8 cellular contexts compared by ENCODE assay signal in the genomic region with DNA sequence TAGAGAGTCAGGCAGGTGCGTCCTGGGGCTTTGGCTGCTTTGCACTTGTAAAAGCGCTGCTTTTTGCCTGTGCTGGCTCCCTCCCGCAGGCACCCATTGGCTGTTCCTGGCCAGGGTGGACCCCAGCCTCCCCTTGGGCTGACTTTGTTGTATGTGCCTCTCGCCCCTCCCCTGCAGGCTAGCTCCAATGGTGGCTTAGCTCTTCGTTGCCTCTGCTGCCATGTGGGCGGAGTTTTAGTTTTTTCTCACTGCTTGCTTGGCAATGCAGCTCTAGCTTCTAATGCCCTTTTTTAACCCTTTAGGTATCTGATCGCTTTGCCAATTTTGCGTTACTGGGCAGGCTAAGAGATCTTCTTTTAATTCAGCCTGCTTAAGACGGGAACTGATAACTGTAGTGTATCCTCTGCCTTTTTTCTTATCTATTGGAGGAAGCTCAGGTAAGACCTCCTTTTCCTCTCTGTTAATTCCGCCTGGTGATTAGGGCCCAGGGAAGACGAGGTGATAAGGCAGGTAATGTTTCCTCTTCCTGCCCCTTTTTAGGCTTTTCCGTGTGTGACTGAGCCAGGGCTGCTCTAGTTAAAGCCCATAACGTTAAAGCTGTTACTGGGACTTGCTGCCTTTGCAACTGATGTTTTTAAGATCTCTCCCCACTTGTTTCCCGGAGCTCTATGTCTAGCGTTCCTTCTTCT. TPM values are rescaled to one million over a fixed set of nuclear protein-coding genes. Genes with fewer than 3 reads are reported as not detected.
DNase-seq lines count a peak whose midpoint lies in the region; ATAC-seq and TF ChIP-seq lines count a peak whose summit lies in the region.

No MANE protein-coding gene starts in this region.

- H3K27me3 ChIP-seq in Peyer's patch (no peaks in the 10 kb centered on the region), esophagus squamous epithelium (peaks cover 0 to 13% (median 0%) of the 10 kb centered on the region in 4 donors)

- TF ChIP-seq POLR2A in Peyer's patch (IDR thresholded peaks at IDR 0.05) (no peak), esophagus squamous epithelium (IDR thresholded peaks at IDR 0.05) (no peak)

- H3K9me3 ChIP-seq in Peyer's patch (no peaks in the 10 kb centered on the region), esophagus squamous epithelium (no peaks in the 10 kb centered on the region)

- 5 to 7% methylated on average over 12 to 15 of the region's 15 CpGs for WGBS in esophagus squamous epithelium, 2 donors

- H3K4me1 ChIP-seq in Peyer's patch (peaks cover 0 to 9% (median 0%) of the 10 kb centered on the region in 4 donors), esophagus squamous epithelium (peaks cover 0 to 30% (median 8%) of the 10 kb centered on the region in 3 donors)

- peak; percentile 57 for ATAC-seq in stimulated activated naive CD8-positive, alpha-beta T cell treated with anti-CD3 and anti-CD28 coated beads, Interleukin-15, Interleukin-2, amounts not matched to agents 100 U/mL and 50 U/mL, for 24 hours
- no peak for ATAC-seq in HG03280 (IDR thresholded peaks at IDR 0.05; ENCODE audit: unreplicated experiment)

- H3K4me3 ChIP-seq in Peyer's patch = peak overlapping the region in 2 of 4 donors; percentile 22 to 43
- H3K4me3 ChIP-seq in iPS-11a (ENCODE audit: low read depth, low read length) = peak overlapping the region; percentile 60
- peak overlapping the region in 1 of 4 donors; percentile 40 for H3K4me3 ChIP-seq in esophagus squamous epithelium

- H3K27ac ChIP-seq in Peyer's patch (no peak overlapping the region), esophagus squamous epithelium (no peak overlapping the region)

- intact Hi-C loops in esophagus squamous epithelium (cut with DNase I) = no loop called here

- peak; percentile 25 for DNase-seq in activated gamma-delta T cell treated with Interleukin-2 at 50 U/mL for 16 hours
- no peak for DNase-seq in activated gamma-delta T cell (lab: John Stamatoyannopoulos, UW)
- peak in 2 of 3 donors; percentile 53 to 58 for DNase-seq in Peyer's patch
- no peak for DNase-seq in stimulated activated naive CD8-positive, alpha-beta T cell treated with anti-CD3 and anti-CD28 coated beads, Interleukin-15, Interleukin-2, amounts not matched to agents 100 U/mL and 50 U/mL, for 24 hours
- DNase-seq in RKO (ENCODE audit: low spot score) = no peak
- DNase-seq in esophagus squamous epithelium (lab: John Stamatoyannopoulos, UW) = no peak

- TF ChIP-seq CTCF in Peyer's patch (IDR thresholded peaks at IDR 0.05) = no peak
- no peak for TF ChIP-seq CTCF in esophagus squamous epithelium (IDR thresholded peaks at IDR 0.05)

- no peaks in the 10 kb centered on the region for H3K36me3 ChIP-seq in Peyer's patch
- no peaks in the 10 kb centered on the region for H3K36me3 ChIP-seq in esophagus squamous epithelium

RNA-seq across cellular contexts. Expression of gene GLYATL1, which starts 11.8 kb away (rescaled TPM):
- total RNA-seq in Peyer's patch (1 to 10 TPM in 2 of 4 donors, not detected in 2; 2.4 to 3.6 TPM), esophagus squamous epithelium (not detected)

Comparison
In these comparisons a context has a peak if more than half of its experiments do, and no peak if none do; other contexts are left out.
1. DNase-seq: peak in activated gamma-delta T cell treated with Interleukin-2 at 50 U/mL for 16 hours (single experiment) and Peyer's patch (2 of 3); none in activated gamma-delta T cell (single experiment), stimulated activated naive CD8-positive, alpha-beta T cell treated with anti-CD3 and anti-CD28 coated beads, Interleukin-15, Interleukin-2, amounts not matched to agents 100 U/mL and 50 U/mL, for 24 hours (single experiment), RKO (single experiment) and esophagus squamous epithelium (single experiment).